ENCODE assay signal across 26 cellular contexts in the genomic region with DNA sequence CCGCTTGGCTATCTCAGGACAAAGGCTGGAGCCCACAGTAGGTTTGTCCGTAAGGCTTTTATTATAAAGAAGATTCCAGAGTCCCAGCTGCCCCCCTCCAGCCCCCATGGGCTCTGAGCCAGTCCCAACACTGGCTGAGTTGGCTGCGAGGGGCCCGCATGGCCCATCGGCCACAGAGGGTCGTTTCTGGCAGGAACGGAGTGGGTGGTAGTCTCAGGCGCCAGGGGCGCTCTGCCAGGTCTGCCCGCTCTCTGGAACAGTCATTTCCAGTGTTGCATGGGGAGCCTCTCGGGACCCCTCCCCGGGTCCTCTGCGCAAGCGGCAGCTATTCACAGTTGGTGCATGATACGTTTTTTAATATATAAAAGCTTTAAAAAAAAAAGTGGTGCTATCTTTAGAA. TPM values are rescaled to one million over a fixed set of nuclear protein-coding genes. Genes with fewer than 3 reads are reported as not detected.
DNase-seq lines count a peak whose midpoint lies in the region; ATAC-seq and TF ChIP-seq lines count a peak whose summit lies in the region.
"Had no signal": no experiment of that assay in that cellular context is flagged by ENCODE, and none has a peak within 500 bp of the region (broad histone marks: within the 10 kb centered on the region; RNA-seq: fewer than 3 reads in every experiment).

No MANE protein-coding gene starts in this region.

- DNase-seq in BE2C (peak; percentile 27), NCI-H1092 (lab: John Stamatoyannopoulos, UW) (peak; percentile 21), coronary artery (ENCODE audit: low spot score) (no peak), psoas muscle (peak; percentile 19 to 33), WERI-Rb-1 (no peak), DMS79 treated with DMSO at 0.1 percent for 48 hours (lab: John Stamatoyannopoulos, UW) (no peak), NCI-H2171 treated with DMSO at 0.1 percent for 48 hours (lab: John Stamatoyannopoulos, UW) (no peak)
- DNase-seq in activated CD4-positive, alpha-beta T cell treated with anti-CD3 and anti-CD28 coated beads, Interleukin-2, amount 50 U/mL, for 4 hours: no peak
- DNase-seq: activated CD4-positive, alpha-beta memory T cell treated with anti-CD3 and anti-CD28 coated beads, Interleukin-2, amount 10 ng/mL, durations not matched to agents 7 days and 5 days; activated CD4-positive, CD25-positive, alpha-beta regulatory T cell; activated naive CD8-positive, alpha-beta T cell treated with anti-CD3 and anti-CD28 coated beads for 36 hours; effector CD8-positive, alpha-beta T cell; EL; naive thymus-derived CD8-positive, alpha-beta T cell; NCI-H1048; NCI-H187 treated with DMSO at 0.1 percent for 48 hours; NCI-H226; NCI-H748 treated with DMSO at 0.1 percent for 48 hours; SW 1271 had no signal

- H3K27me3 ChIP-seq in BE2C (no peaks in the 10 kb centered on the region), psoas muscle (ENCODE audit: insufficient read depth in 3 of 3, low read length in 2 of 3) (no peaks in the 10 kb centered on the region), WERI-Rb-1 (ENCODE audit: insufficient read depth, low read depth, severe bottlenecking) (no peaks in the 10 kb centered on the region)
- H3K27me3 ChIP-seq: pancreas, right lobe of liver had no signal

- no peak for ATAC-seq in psoas muscle
- ATAC-seq: naive thymus-derived CD8-positive, alpha-beta T cell; pancreas had no signal

- H3K4me1 ChIP-seq in BE2C (peaks cover 56% of the 10 kb centered on the region), psoas muscle (peaks cover 26% of the 10 kb centered on the region)
- H3K4me1 ChIP-seq: HAP-1, pancreas had no signal

- intact Hi-C loops in psoas muscle (cut with DNase I): no loop called here

- peak overlapping the region; percentile 22 to 61 for H3K27ac ChIP-seq in coronary artery
- no peak overlapping the region for H3K27ac ChIP-seq in psoas muscle
- H3K27ac ChIP-seq in WERI-Rb-1: no peak overlapping the region
- H3K27ac ChIP-seq: C4-2B, pancreas, right lobe of liver had no signal

- no peaks in the 10 kb centered on the region for H3K9me3 ChIP-seq in BE2C
- H3K9me3 ChIP-seq in psoas muscle: no peaks in the 10 kb centered on the region
- no peaks in the 10 kb centered on the region for H3K9me3 ChIP-seq in WERI-Rb-1 (ENCODE audit: severe bottlenecking)
- H3K9me3 ChIP-seq: HAP-1, pancreas, right lobe of liver had no signal

- H3K36me3 ChIP-seq in BE2C (peaks cover 15% of the 10 kb centered on the region), psoas muscle (ENCODE audit: insufficient read depth in 1 of 2, low read depth in 1 of 2) (peaks cover 0 to 30% of the 10 kb centered on the region in 2 donors), WERI-Rb-1 (peaks cover 22% of the 10 kb centered on the region)
- H3K36me3 ChIP-seq: HAP-1, pancreas, right lobe of liver had no signal

- H3K4me3 ChIP-seq in BE2C (ENCODE audit: low read depth, low read length): no peak overlapping the region
- no peak overlapping the region for H3K4me3 ChIP-seq in coronary artery
- no peak overlapping the region for H3K4me3 ChIP-seq in psoas muscle
- H3K4me3 ChIP-seq in WERI-Rb-1 (ENCODE audit: low read depth, low read length): no peak overlapping the region
- H3K4me3 ChIP-seq: HAP-1, pancreas, right lobe of liver had no signal

- 46 to 66% (median 54%) methylated on average over 15 of the region's 15 CpGs for WGBS in psoas muscle, 3 donors

- no peak for TF ChIP-seq CTCF in BE2C (IDR thresholded peaks at IDR 0.05; ENCODE audit: low read depth, low read length)
- TF ChIP-seq CTCF in coronary artery (IDR thresholded peaks at IDR 0.05): no peak
- no peak for TF ChIP-seq CTCF in psoas muscle (IDR thresholded peaks at IDR 0.05)
- no peak for TF ChIP-seq CTCF in WERI-Rb-1 (IDR thresholded peaks at IDR 0.05; ENCODE audit: low read depth, low read length)

RNA-seq across cellular contexts. Expression of a gene that starts 12.2 kb away (rescaled TPM):
- not detected for polyA plus RNA-seq in BE2C (2012; ENCODE audit: insufficient read depth, insufficient read length, low read depth)
- not detected for total RNA-seq in psoas muscle
- polyA plus RNA-seq in psoas muscle: not detected
- total RNA-seq: activated CD4-positive, alpha-beta memory T cell treated with anti-CD3 and anti-CD28 coated beads, Interleukin-2, amount 10 ng/mL, durations not matched to agents 7 days and 5 days; activated naive CD8-positive, alpha-beta T cell treated with anti-CD3 and anti-CD28 coated beads for 36 hours; mesenteric fat pad; naive thymus-derived CD8-positive, alpha-beta T cell; pancreas; right lobe of liver; urinary bladder had no signal
- polyA plus RNA-seq: esophagus; naive thymus-derived CD8-positive, alpha-beta T cell; pancreas; urinary bladder had no signal

RNA-seq across cellular contexts. Expression of a gene that starts 26.7 kb away (rescaled TPM):
- polyA plus RNA-seq in BE2C (2012; ENCODE audit: insufficient read depth, insufficient read length, low read depth): not detected
- not detected for total RNA-seq in psoas muscle
- under 1 TPM in 1 of 3 donors, not detected in 2; 0.01 TPM for polyA plus RNA-seq in psoas muscle
- total RNA-seq: activated CD4-positive, alpha-beta memory T cell treated with anti-CD3 and anti-CD28 coated beads, Interleukin-2, amount 10 ng/mL, durations not matched to agents 7 days and 5 days; activated naive CD8-positive, alpha-beta T cell treated with anti-CD3 and anti-CD28 coated beads for 36 hours; mesenteric fat pad; pancreas; right lobe of liver; urinary bladder had no signal
- polyA plus RNA-seq: esophagus; naive thymus-derived CD8-positive, alpha-beta T cell; urinary bladder had no signal

RNA-seq across cellular contexts. Expression of a gene that starts 51.3 kb away (rescaled TPM):
- polyA plus RNA-seq in BE2C (2012; ENCODE audit: insufficient read depth, insufficient read length, low read depth): 227 TPM
- 10 to 100 TPM; 28.2 to 49.9 (median 31.9) TPM for total RNA-seq in psoas muscle
- polyA plus RNA-seq in psoas muscle: 10 to 100 TPM; 15.5 to 24.0 (median 20.7) TPM

Comparison
In these comparisons a context has a peak if more than half of its experiments do, and no peak if none do; other contexts are left out.
1. DNase-seq: peak in BE2C (single experiment), NCI-H1092 (single experiment) and psoas muscle (2 of 2); none in coronary artery (single experiment), activated CD4-positive, alpha-beta T cell treated with anti-CD3 and anti-CD28 coated beads, Interleukin-2, amount 50 U/mL, for 4 hours (0 of 2), WERI-Rb-1 (single experiment), DMS79 treated with DMSO at 0.1 percent for 48 hours (single experiment) and NCI-H2171 treated with DMSO at 0.1 percent for 48 hours (single experiment).
2. H3K27ac ChIP-seq: peak in coronary artery (2 of 2); none in psoas muscle (single experiment) and WERI-Rb-1 (single experiment).